8 cellular contexts compared by ENCODE assay signal in the genomic region with DNA sequence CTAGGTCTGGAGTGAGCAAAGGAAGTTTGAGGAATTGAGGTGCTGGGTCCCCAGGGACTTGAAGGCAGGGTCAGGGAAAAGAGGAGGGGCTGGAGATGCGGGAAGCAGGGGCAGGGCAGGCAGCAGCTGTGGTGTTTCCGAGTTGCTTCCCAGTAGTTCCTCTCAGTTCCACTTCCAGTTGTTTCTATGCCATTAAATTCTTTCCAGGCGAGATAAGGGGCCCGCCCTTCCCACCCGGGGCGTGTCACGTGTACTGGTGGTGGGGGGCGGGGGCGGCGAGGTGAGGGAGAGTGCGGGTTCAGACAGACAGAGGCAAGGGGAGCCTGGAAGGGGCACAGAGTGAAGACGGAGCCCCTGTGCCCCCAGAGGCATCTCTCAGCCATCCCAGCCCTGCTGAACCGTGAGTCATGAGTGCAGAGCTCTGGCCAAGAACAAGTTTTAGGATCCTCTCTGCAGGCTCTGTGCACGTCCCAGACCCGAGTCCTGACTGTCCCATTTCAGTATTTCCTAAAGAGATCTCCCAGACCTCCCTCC. TPM values are rescaled to one million over a fixed set of nuclear protein-coding genes. Genes with fewer than 3 reads are reported as not detected.
A peak's percentile ranks its signal among the peaks of the same experiment; 100 is the strongest.
DNase-seq lines count a peak whose midpoint lies in the region; ATAC-seq and TF ChIP-seq lines count a peak whose summit lies in the region.

No MANE protein-coding gene starts in this region.

- peak overlapping the region in 1 of 2 experiments; percentile 45; a peak in 2 of 5 replicates for H3K4me3 Mint-ChIP-seq in H9

- H2AFZ ChIP-seq in H9 (ENCODE audit: low read length) = no peak overlapping the region
- no peak overlapping the region for H2AFZ ChIP-seq in trophoblast cell (ENCODE audit: insufficient read depth, low read length, poor library complexity)

- no peak for DNase-seq in H9
- DNase-seq in amniotic stem cell (lab: John Stamatoyannopoulos, UW) = peak; percentile 22
- DNase-seq in trophoblast cell = no peak
- no peak for DNase-seq in NCI-H446 treated with DMSO at 0.1 percent for 48 hours (lab: John Stamatoyannopoulos, UW)

- H3K27ac ChIP-seq in H9 (ENCODE audit: insufficient read length, low read depth, low read length) (no peak overlapping the region), skeletal muscle tissue (ENCODE audit: low read depth, low read length) (peak overlapping the region; percentile 91), trophoblast cell (ENCODE audit: low read depth, low read length) (no peak overlapping the region)

- peaks cover 41% of the 10 kb centered on the region for H3K27me3 Mint-ChIP-seq in H9 (ENCODE audit: low read depth)

- H3K4me1 ChIP-seq in H9 (ENCODE audit: insufficient read depth, low read length) (no peaks in the 10 kb centered on the region; the same call in 1 of the 2 replicates), iPS-15b (ENCODE audit: control insufficient read depth, insufficient read depth, low read length) (peaks cover 10% of the 10 kb centered on the region), skeletal muscle tissue (ENCODE audit: control insufficient read depth in 3 of 3, insufficient read depth in 3 of 3, low read length in 3 of 3) (peaks cover 36 to 49% (median 41%) of the 10 kb centered on the region in 3 donors), trophoblast cell (ENCODE audit: control insufficient read depth in 1 of 2, insufficient read depth in 2 of 2, low read length in 2 of 2) (no peaks in the 10 kb centered on the region)

- no peak overlapping the region for H3K4me2 ChIP-seq in H9 (ENCODE audit: insufficient read depth, insufficient read length, low read length)
- no peak overlapping the region for H3K4me2 ChIP-seq in trophoblast cell (ENCODE audit: low read length)

- WGBS in H9 (ENCODE audit: extremely low coverage, insufficient read length, low lambda C conversion rate) = no CpG with 5 or more reads among the region's 15 CpGs
- WGBS in trophoblast cell (ENCODE audit: extremely low coverage, insufficient coverage, insufficient read length) = no CpG with 5 or more reads among the region's 15 CpGs

- H2BK120ac ChIP-seq in H9 (ENCODE audit: low read depth, low read length, poor library complexity, severe bottlenecking) = no peak overlapping the region
- H2BK120ac ChIP-seq in trophoblast cell (ENCODE audit: insufficient read depth, low read length, poor library complexity) = no peak overlapping the region

- no peaks in the 10 kb centered on the region for H4K20me1 ChIP-seq in H9 (ENCODE audit: control insufficient read depth, insufficient read depth, insufficient read length)

- H4K5ac ChIP-seq in H9 (ENCODE audit: insufficient read length, low read depth, low read length) = no peak overlapping the region

- H4K91ac ChIP-seq in H9 (ENCODE audit: insufficient read length, low read depth, low read length) = no peak overlapping the region
- H4K91ac ChIP-seq in trophoblast cell (ENCODE audit: low read depth, low read length) = no peak overlapping the region

- H2BK20ac ChIP-seq in H9 (ENCODE audit: low read depth, low read length, poor library complexity, severe bottlenecking) = no peak overlapping the region

- H4K8ac ChIP-seq in H9 (replicated peaks; ENCODE audit: insufficient read length, low read depth, low read length) = no peak overlapping the region
- no peak overlapping the region for H4K8ac ChIP-seq in trophoblast cell (ENCODE audit: low read depth, low read length)

- H3K79me2 ChIP-seq in H9 (ENCODE audit: insufficient read depth, low read length) (no peaks in the 10 kb centered on the region), trophoblast cell (ENCODE audit: control insufficient read depth, insufficient read depth, low read length, poor library complexity) (no peaks in the 10 kb centered on the region)

- H3K27me3 ChIP-seq in H9 (ENCODE audit: insufficient read depth, low read length) = no peaks in the 10 kb centered on the region; the same call in 1 of the 2 replicates
- H3K27me3 ChIP-seq in iPS-15b (ENCODE audit: control insufficient read depth, insufficient read depth, low read length) = peaks cover 17% of the 10 kb centered on the region
- H3K27me3 ChIP-seq in skeletal muscle tissue (ENCODE audit: control insufficient read depth in 3 of 3, insufficient read depth in 3 of 3, low read length in 3 of 3) = peaks cover 11 to 42% (median 20%) of the 10 kb centered on the region in 3 donors
- no peaks in the 10 kb centered on the region for H3K27me3 ChIP-seq in trophoblast cell (ENCODE audit: insufficient read depth, low read length)

- H3K36me3 ChIP-seq in iPS-15b (ENCODE audit: control insufficient read depth, insufficient read depth, low read length) (no peaks in the 10 kb centered on the region), skeletal muscle tissue (ENCODE audit: control insufficient read depth in 3 of 3, insufficient read depth in 3 of 3, low read length in 3 of 3) (peaks cover 0 to 5% (median 0%) of the 10 kb centered on the region in 3 donors), trophoblast cell (ENCODE audit: control insufficient read depth in 1 of 2, insufficient read depth in 2 of 2, low read length in 2 of 2) (peaks cover 2 to 3% of the 10 kb centered on the region in 2 experiments)

- H3K14ac ChIP-seq in H9 (ENCODE audit: insufficient read depth, low read length) (no peak overlapping the region), trophoblast cell (ENCODE audit: low read length) (no peak overlapping the region)

- peaks cover 20 to 24% of the 10 kb centered on the region in 2 experiments for H3K4me1 Mint-ChIP-seq in H9

- peaks cover 0 to 3% (median 0%) of the 10 kb centered on the region in 3 experiments; a peak in 1 of 7 replicates for H3K36me3 Mint-ChIP-seq in H9 (ENCODE audit: insufficient read depth in 1 of 3, low read depth in 3 of 3)

- H3K23ac ChIP-seq in H9 (ENCODE audit: insufficient read length, low read depth, low read length) = no peak overlapping the region
- H3K23ac ChIP-seq in trophoblast cell (ENCODE audit: low read length) = no peak overlapping the region

- H2BK12ac ChIP-seq in H9 (ENCODE audit: insufficient read length, low read depth, low read length) (no peak overlapping the region), trophoblast cell (ENCODE audit: low read length) (no peak overlapping the region)

- H3T11ph ChIP-seq in H9 (ENCODE audit: low read length) = no peak overlapping the region

- no peak overlapping the region for H2BK15ac ChIP-seq in H9 (ENCODE audit: low read depth, low read length)

- H3K9me3 Mint-ChIP-seq in H9 = no peaks in the 10 kb centered on the region

- no peak overlapping the region for H3K56ac ChIP-seq in H9 (ENCODE audit: insufficient read length, low read depth, low read length)

- H3K27ac Mint-ChIP-seq in H9 = peak overlapping the region in 2 of 3 experiments; percentile 21 to 28; a peak in 1 of 7 replicates

- no peaks in the 10 kb centered on the region for H3K79me1 ChIP-seq in H9 (ENCODE audit: insufficient read depth, low read depth, low read length, poor library complexity, severe bottlenecking)
- no peaks in the 10 kb centered on the region for H3K79me1 ChIP-seq in trophoblast cell (ENCODE audit: low read length)

- H3K9me3 ChIP-seq in H9 (ENCODE audit: control insufficient read depth, low read depth, low read length) = no peaks in the 10 kb centered on the region
- no peaks in the 10 kb centered on the region for H3K9me3 ChIP-seq in iPS-15b (ENCODE audit: control insufficient read depth, insufficient read depth, low read length)
- H3K9me3 ChIP-seq in skeletal muscle tissue (ENCODE audit: control insufficient read depth in 3 of 3, low read length in 3 of 3) = no peaks in the 10 kb centered on the region
- peaks cover 2% of the 10 kb centered on the region for H3K9me3 ChIP-seq in trophoblast cell (ENCODE audit: insufficient read depth, low read depth, low read length)

- H3K23me2 ChIP-seq in H9 (ENCODE audit: insufficient read length, low read depth, low read length, poor library complexity, severe bottlenecking) = no peaks in the 10 kb centered on the region

- H3K9ac ChIP-seq in H9 (ENCODE audit: extremely low read depth, insufficient read length, low read length) = no peak overlapping the region
- peak overlapping the region; percentile 70 for H3K9ac ChIP-seq in iPS-15b (ENCODE audit: low read depth, low read length)
- peak overlapping the region; percentile 72 to 95 (median 81) for H3K9ac ChIP-seq in skeletal muscle tissue (ENCODE audit: low read depth in 1 of 3, low read length in 3 of 3)
- no peak overlapping the region for H3K9ac ChIP-seq in trophoblast cell (ENCODE audit: low read length)

- H3K18ac ChIP-seq in H9 (ENCODE audit: insufficient read length, low read depth, low read length) (no peak overlapping the region), trophoblast cell (ENCODE audit: low read length) (no peak overlapping the region)

- H3K4me3 ChIP-seq in iPS-15b (ENCODE audit: low read depth, low read length) (peak overlapping the region; percentile 32), skeletal muscle tissue (ENCODE audit: low read length in 3 of 3) (peak overlapping the region; percentile 64 to 79 (median 77)), trophoblast cell (ENCODE audit: low read depth, low read length) (no peak overlapping the region)

- no peak overlapping the region for H2AK5ac ChIP-seq in H9 (ENCODE audit: insufficient read length, low read length)
- H2AK5ac ChIP-seq in trophoblast cell (ENCODE audit: low read length) = no peak overlapping the region

- no peak for TF ChIP-seq CTCF in H9 (conservative IDR thresholded peaks at IDR 0.05)

- no peak overlapping the region for H3K4ac ChIP-seq in H9 (ENCODE audit: low read depth, low read length)
- H3K4ac ChIP-seq in trophoblast cell (ENCODE audit: low read depth, low read length) = no peak overlapping the region

- no peak overlapping the region for H4K12ac ChIP-seq in trophoblast cell (ENCODE audit: low read depth, low read length)

- H2BK5ac ChIP-seq in H9 (ENCODE audit: insufficient read length, low read length) (no peak overlapping the region), trophoblast cell (ENCODE audit: low read depth, low read length, poor library complexity) (no peak overlapping the region)

- ATAC-seq in GM21390 (IDR thresholded peaks at IDR 0.05; ENCODE audit: unreplicated experiment) = no peak
- no peak for ATAC-seq in HG02938 (IDR thresholded peaks at IDR 0.05; ENCODE audit: unreplicated experiment)

RNA-seq across cellular contexts. Expression of a gene that starts 1.0 kb away (rescaled TPM):
- total RNA-seq in H9 (2021) (5.0 and 5.2 TPM in 2 replicates), skeletal muscle tissue (130 TPM)
- 2.3 and 2.4 TPM in 2 replicates for polyA plus RNA-seq in trophoblast cell (2013)

RNA-seq across cellular contexts. Expression of a gene that starts 19.9 kb away (rescaled TPM):
- total RNA-seq in H9 (2021) = 44.0 and 45.3 TPM in 2 replicates
- total RNA-seq in skeletal muscle tissue = 14.1 TPM
- 52.6 and 54.2 TPM in 2 replicates for polyA plus RNA-seq in trophoblast cell (2013)

RNA-seq across cellular contexts. Expression of a gene that starts 21.9 kb away (rescaled TPM):
- 10.9 and 11.1 TPM in 2 replicates for total RNA-seq in H9 (2021)
- total RNA-seq in skeletal muscle tissue = 5.7 TPM
- 9.9 and 10.1 TPM in 2 replicates for polyA plus RNA-seq in trophoblast cell (2013)

RNA-seq across cellular contexts. Expression of a gene that starts 43.6 kb away (rescaled TPM):
- 1.8 and 1.9 TPM in 2 replicates for total RNA-seq in H9 (2021)
- total RNA-seq in skeletal muscle tissue = not detected
- polyA plus RNA-seq in trophoblast cell (2013) = 1.1 and 1.2 TPM in 2 replicates

RNA-seq across cellular contexts. Expression of a gene that starts 45.8 kb away (rescaled TPM):
- total RNA-seq in H9 (2021) = 43.1 and 46.3 TPM in 2 replicates
- total RNA-seq in skeletal muscle tissue = 31.3 TPM
- 39.7 and 44.5 TPM in 2 replicates for polyA plus RNA-seq in trophoblast cell (2013)

Comparison
In these comparisons a context has a peak if more than half of its experiments do, and no peak if none do; other contexts are left out.
1. H3K9ac ChIP-seq: peak in iPS-15b (single experiment) and skeletal muscle tissue (3 of 3); none in H9 (single experiment) and trophoblast cell (single experiment).
2. RNA of a gene that starts 1.0 kb away (total RNA-seq): 130 TPM in skeletal muscle tissue (single experiment); 5.0 to 5.2 TPM in H9; every median in the first group is over 10 times any median in the second.